ENCODE assay signal across 1 cellular context in genomic region chr13:34011552-34012085, GRCh38.
TF ChIP-seq lines count a peak whose summit lies in the region.

No MANE protein-coding gene starts in this region.

TF ChIP-seq in HepG2, 621 proteins besides CTCF, POLR2A, EP300 and RAD21 (continued from another document):
- TF ChIP-seq AKNA (CRISPR knock-in tag; IDR thresholded peaks at IDR 0.05; ENCODE audit: borderline replicate concordance): no peak
- TF ChIP-seq TCF12 (IDR thresholded peaks at IDR 0.05): no peak
- TF ChIP-seq TCF12 (CRISPR knock-in tag; IDR thresholded peaks at IDR 0.05): peak; percentile 80; the same call in 1 of the 2 replicates
- no peak for TF ChIP-seq ZNF576 (CRISPR knock-in tag; IDR thresholded peaks at IDR 0.05)
- TF ChIP-seq PITX1 (CRISPR knock-in tag; IDR thresholded peaks at IDR 0.05): peak; percentile 53
- TF ChIP-seq PCBP1 (IDR thresholded peaks at IDR 0.05; ENCODE audit: borderline replicate concordance, low read depth, low read length): 0 out of 2 replicates have a peak, but pooled peaks have one; percentile 38
- TF ChIP-seq GATAD1 (CRISPR knock-in tag; IDR thresholded peaks at IDR 0.05): 0 out of 2 replicates have a peak, but pooled peaks have one; percentile 20
- peak; percentile 66 for TF ChIP-seq POLR2AphosphoS5 (IDR thresholded peaks at IDR 0.05; ENCODE audit: low read depth, low read length)
- no peak for TF ChIP-seq E2F5 (CRISPR knock-in tag; conservative IDR thresholded peaks at IDR 0.05)
- no peak for TF ChIP-seq CENPT (CRISPR knock-in tag; IDR thresholded peaks at IDR 0.05; ENCODE audit: low read depth)
- TF ChIP-seq CENPBD1 (CRISPR knock-in tag; IDR thresholded peaks at IDR 0.05; ENCODE audit: borderline replicate concordance, low read depth): no peak
- TF ChIP-seq BORCS8-MEF2B (CRISPR knock-in tag; IDR thresholded peaks at IDR 0.05): peak; percentile 75
- peak; percentile 83 for TF ChIP-seq CBX5 (CRISPR knock-in tag; IDR thresholded peaks at IDR 0.05; ENCODE audit: borderline replicate concordance)
- TF ChIP-seq RBAK (CRISPR knock-in tag; IDR thresholded peaks at IDR 0.05): 0 out of 2 replicates have a peak, but pooled peaks have one; percentile 35
- TF ChIP-seq ZNF737 (CRISPR knock-in tag; IDR thresholded peaks at IDR 0.05; ENCODE audit: borderline replicate concordance): no peak
- no peak for TF ChIP-seq DR1 (CRISPR knock-in tag; IDR thresholded peaks at IDR 0.05)
- peak; percentile 56; the same call in 1 of the 2 replicates for TF ChIP-seq ZNF724P (CRISPR knock-in tag; IDR thresholded peaks at IDR 0.05; ENCODE audit: borderline replicate concordance)
- peak; percentile 67; the same call in 1 of the 2 replicates for TF ChIP-seq ZHX1 (CRISPR knock-in tag; IDR thresholded peaks at IDR 0.05; ENCODE audit: low read depth)
- TF ChIP-seq ZBTB7B (CRISPR knock-in tag; IDR thresholded peaks at IDR 0.05): peak; percentile 82
- peak; percentile 96 for TF ChIP-seq ZMYM4 (CRISPR knock-in tag; IDR thresholded peaks at IDR 0.05)
- TF ChIP-seq BHLHE40 (IDR thresholded peaks at IDR 0.05; ENCODE audit: low read length): peak; percentile 52; the same call in 1 of the 2 replicates
- TF ChIP-seq ZBTB26 (CRISPR knock-in tag; IDR thresholded peaks at IDR 0.05; ENCODE audit: borderline replicate concordance): 0 out of 2 replicates have a peak, but pooled peaks have one; percentile 23
- TF ChIP-seq ZNF652 (CRISPR knock-in tag; IDR thresholded peaks at IDR 0.05; ENCODE audit: borderline replicate concordance, low read depth): peak; percentile 91
- no peak for TF ChIP-seq HCFC1 (IDR thresholded peaks at IDR 0.05; ENCODE audit: low read depth, low read length)
- no peak for TF ChIP-seq FOXP1 (IDR thresholded peaks at IDR 0.05)
- peak; percentile 61; the same call in 1 of the 2 replicates for TF ChIP-seq FOXP1 (CRISPR knock-in tag; IDR thresholded peaks at IDR 0.05)
- TF ChIP-seq NR2F1 (CRISPR knock-in tag; IDR thresholded peaks at IDR 0.05): peak in 1 of 2 experiments; percentile 17; a peak in 1 of 4 replicates
- TF ChIP-seq HDAC1 (CRISPR knock-in tag; IDR thresholded peaks at IDR 0.05): peak; percentile 70
- TF ChIP-seq ZNF597 (CRISPR knock-in tag; IDR thresholded peaks at IDR 0.05): no peak
- TF ChIP-seq THAP7 (CRISPR knock-in tag; IDR thresholded peaks at IDR 0.05): no peak
- no peak for TF ChIP-seq ZFAT (CRISPR knock-in tag; conservative IDR thresholded peaks at IDR 0.05)
- TF ChIP-seq SMAD9 (CRISPR knock-in tag; IDR thresholded peaks at IDR 0.05): no peak
- peak; percentile 51; the same call in 1 of the 2 replicates for TF ChIP-seq ZNF7 (CRISPR knock-in tag; IDR thresholded peaks at IDR 0.05)
- TF ChIP-seq U2AF1 (optimal IDR thresholded peaks at IDR 0.05; ENCODE audit: low read depth, low read length): peak; percentile 93
- TF ChIP-seq SNAI1 (CRISPR knock-in tag; IDR thresholded peaks at IDR 0.05; ENCODE audit: borderline replicate concordance): no peak
- no peak for TF ChIP-seq SIX1 (CRISPR knock-in tag; IDR thresholded peaks at IDR 0.05; ENCODE audit: borderline replicate concordance)
- TF ChIP-seq PHF21A (CRISPR knock-in tag; IDR thresholded peaks at IDR 0.05): peak; percentile 86
- TF ChIP-seq CREM (IDR thresholded peaks at IDR 0.05): peak; percentile 59
- TF ChIP-seq CREM (CRISPR knock-in tag; IDR thresholded peaks at IDR 0.05): no peak
- TF ChIP-seq KDM2A (CRISPR knock-in tag; IDR thresholded peaks at IDR 0.05; ENCODE audit: borderline replicate concordance, low read depth): peak; percentile 52; the same call in 1 of the 2 replicates
- 0 out of 2 replicates have a peak, but pooled peaks have one; percentile 49 for TF ChIP-seq ADNP (CRISPR knock-in tag; IDR thresholded peaks at IDR 0.05)
- peak; percentile 51; the same call in 1 of the 2 replicates for TF ChIP-seq HMG20B (CRISPR knock-in tag; conservative IDR thresholded peaks at IDR 0.05)
- TF ChIP-seq RAD51 (IDR thresholded peaks at IDR 0.05; ENCODE audit: borderline replicate concordance): peak; percentile 67; the same call in 1 of the 2 replicates
- peak; percentile 73 for TF ChIP-seq NCOR1 (IDR thresholded peaks at IDR 0.05; ENCODE audit: borderline replicate concordance, low read length)
- TF ChIP-seq ZNF598 (CRISPR knock-in tag; IDR thresholded peaks at IDR 0.05; ENCODE audit: borderline replicate concordance): peak; percentile 81; the same call in 1 of the 2 replicates
- TF ChIP-seq SP5 (CRISPR knock-in tag; IDR thresholded peaks at IDR 0.05; ENCODE audit: borderline replicate concordance, low read depth): peak; percentile 49
- TF ChIP-seq PRPF4 (IDR thresholded peaks at IDR 0.05; ENCODE audit: low read depth, low read length, poor library complexity, severe bottlenecking): no peak
- 0 out of 2 replicates have a peak, but pooled peaks have one; percentile 26 for TF ChIP-seq MAZ (IDR thresholded peaks at IDR 0.05; ENCODE audit: borderline replicate concordance, low read depth, low read length)
- peak; percentile 48; the same call in 1 of the 2 replicates for TF ChIP-seq MAZ (CRISPR knock-in tag; IDR thresholded peaks at IDR 0.05; ENCODE audit: low read depth)
- peak; percentile 74 for TF ChIP-seq ASH2L (IDR thresholded peaks at IDR 0.05; ENCODE audit: insufficient read length, low read depth, low read length)
- peak; percentile 93 for TF ChIP-seq POGZ (CRISPR knock-in tag; IDR thresholded peaks at IDR 0.05)
- no peak for TF ChIP-seq ZNF496 (CRISPR knock-in tag; IDR thresholded peaks at IDR 0.05; ENCODE audit: insufficient replicate concordance)
